10 cellular contexts compared by ENCODE assay signal in genomic region chr14:77307099-77307496, GRCh38. TPM values are rescaled to one million over a fixed set of nuclear protein-coding genes. Genes with fewer than 3 reads are reported as not detected.
DNase-seq lines count a peak whose midpoint lies in the region; ATAC-seq and TF ChIP-seq lines count a peak whose summit lies in the region.
"Had no signal": no experiment of that assay in that cellular context is flagged by ENCODE, and none has a peak within 500 bp of the region (broad histone marks: within the 10 kb centered on the region; RNA-seq: fewer than 3 reads in every experiment).

No MANE protein-coding gene starts in this region.

- H3K27ac ChIP-seq in RWPE2 (ENCODE audit: poor library complexity, severe bottlenecking) (peak overlapping the region; percentile 7), lower lobe of right lung (no peak overlapping the region)
- H3K27ac ChIP-seq: C4-2B had no signal

- H3K4me1 ChIP-seq in RWPE2 (ENCODE audit: insufficient read depth, poor library complexity, severe bottlenecking) (peaks cover 25% of the 10 kb centered on the region), lower lobe of right lung (peaks cover 18% of the 10 kb centered on the region)

- no peak for ATAC-seq in RWPE2 (ENCODE audit: low read depth)
- no peak for ATAC-seq in GM19328 (IDR thresholded peaks at IDR 0.05; ENCODE audit: unreplicated experiment)
- ATAC-seq in lower lobe of right lung, result no peak
- no peak for ATAC-seq in HG03342 (IDR thresholded peaks at IDR 0.05; ENCODE audit: unreplicated experiment)

- TF ChIP-seq CTCF in RWPE2 (IDR thresholded peaks at IDR 0.05; ENCODE audit: poor library complexity, severe bottlenecking) (no peak), fibroblast of the aortic adventitia (IDR thresholded peaks at IDR 0.05; ENCODE audit: insufficient read depth, low read length) (no peak), lower lobe of right lung (IDR thresholded peaks at IDR 0.05) (no peak)

- H3K4me3 ChIP-seq in RWPE2 (ENCODE audit: severe bottlenecking) (no peak overlapping the region), fibroblast of the aortic adventitia (ENCODE audit: low read depth, low read length) (no peak overlapping the region), lower lobe of right lung (no peak overlapping the region)

- intact Hi-C loops in lower lobe of right lung (cut with DNase I), result no loop called here

- peaks cover 8% of the 10 kb centered on the region for H3K36me3 ChIP-seq in RWPE2 (ENCODE audit: low read depth)
- H3K36me3 ChIP-seq in lower lobe of right lung, result peaks cover 8% of the 10 kb centered on the region

- H3K9me3 ChIP-seq in RWPE2 (ENCODE audit: severe bottlenecking), result no peaks in the 10 kb centered on the region
- no peaks in the 10 kb centered on the region for H3K9me3 ChIP-seq in lower lobe of right lung

- H3K27me3 ChIP-seq in RWPE2 (ENCODE audit: insufficient read depth, poor library complexity, severe bottlenecking) (no peaks in the 10 kb centered on the region), lower lobe of right lung (ENCODE audit: low read depth) (no peaks in the 10 kb centered on the region)

- DNase-seq in C1 segment of cervical spinal cord (lab: John Stamatoyannopoulos, UW) (peak in 11 of 14 donors; percentile 25 to 79 (median 57)), RWPE2 (ENCODE audit: low spot score) (no peak), fibroblast of the aortic adventitia (ENCODE audit: low read depth) (peak; percentile 32), occipital lobe (lab: John Stamatoyannopoulos, UW) (peak; percentile 13), lower lobe of right lung (no peak)
- no peak for DNase-seq in activated CD4-positive, CD25-positive, alpha-beta regulatory T cell treated with anti-CD3 and anti-CD28 coated beads, Interleukin-2, amount 50 U/mL, for 72 hours
- DNase-seq: naive B cell had no signal

RNA-seq across cellular contexts. Expression of gene POMT2, which starts 13.6 kb away (rescaled TPM):
- 15.2 and 22.9 TPM in 2 replicates for total RNA-seq in fibroblast of the aortic adventitia (ENCODE audit: low replicate concordance)
- total RNA-seq in occipital lobe, result 11.5 TPM
- total RNA-seq in lower lobe of right lung, result 23.5 TPM

RNA-seq across cellular contexts. Expression of gene GSTZ1, which starts 13.7 kb away (rescaled TPM):
- 19.3 and 19.9 TPM in 2 replicates for total RNA-seq in fibroblast of the aortic adventitia (ENCODE audit: low replicate concordance)
- 6.7 TPM for total RNA-seq in occipital lobe
- 12.5 TPM for total RNA-seq in lower lobe of right lung

RNA-seq across cellular contexts. Expression of gene NGB, which starts 36.1 kb away (rescaled TPM):
- total RNA-seq in fibroblast of the aortic adventitia (ENCODE audit: low replicate concordance), result not detected in 2 replicates
- total RNA-seq in occipital lobe, result 4.1 TPM
- not detected for total RNA-seq in lower lobe of right lung

Comparison
In these comparisons a context has a peak if more than half of its experiments do, and no peak if none do; other contexts are left out.
1. DNase-seq: peak in C1 segment of cervical spinal cord (11 of 14), fibroblast of the aortic adventitia (single experiment) and occipital lobe (single experiment); none in RWPE2 (single experiment), activated CD4-positive, CD25-positive, alpha-beta regulatory T cell treated with anti-CD3 and anti-CD28 coated beads, Interleukin-2, amount 50 U/mL, for 72 hours (single experiment) and lower lobe of right lung (single experiment).